ENCODE assay signal across 9 cellular contexts in the genomic region with DNA sequence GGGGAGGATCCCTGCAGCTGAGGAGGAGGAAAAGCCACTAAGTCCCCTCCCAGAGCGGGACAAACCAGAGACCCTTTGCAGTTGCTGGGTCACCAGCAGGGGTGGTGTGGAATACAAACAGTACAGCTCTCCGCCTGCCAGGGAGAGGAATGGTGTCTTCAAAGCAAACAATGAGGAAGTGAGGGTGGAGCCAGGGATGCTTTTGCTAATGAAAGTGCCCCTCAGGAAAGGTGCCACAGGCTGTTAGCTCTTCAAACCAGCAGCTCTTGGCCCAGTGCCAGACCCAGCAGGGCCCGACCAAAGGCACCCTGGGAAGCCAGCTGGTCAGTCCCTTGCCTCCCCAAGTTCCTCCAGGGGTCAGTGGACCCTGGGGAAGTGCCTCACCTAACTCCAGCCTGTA.
DNase-seq lines count a peak whose midpoint lies in the region; ATAC-seq lines count a peak whose summit lies in the region.
"Had no signal": no experiment of that assay in that cellular context is flagged by ENCODE, and none has a peak within 500 bp of the region (broad histone marks: within the 10 kb centered on the region; RNA-seq: fewer than 3 reads in every experiment).

No MANE protein-coding gene starts in this region.

- no peak for ATAC-seq in HG02610 (IDR thresholded peaks at IDR 0.05; ENCODE audit: unreplicated experiment)

- peak; percentile 30 for DNase-seq in D341Med (ENCODE audit: low spot score)
- DNase-seq in KBM-7 = peak; percentile 66
- peak; percentile 56 for DNase-seq in OCI-M1 (lab: John Stamatoyannopoulos, UW)
- peak; percentile 66 for DNase-seq in iPS-NIHi7 (ENCODE audit: extremely low spot score)
- DNase-seq in activated effector memory CD4-positive, alpha-beta T cell treated with Interleukin-2 at 50 U/mL for 16 hours = no peak
- DNase-seq in SKM-1 treated with dmso at 0.1 percent for 144 hours (lab: John Stamatoyannopoulos, UW; ENCODE audit: unreplicated experiment) = no peak
- no peak for DNase-seq in NOMO-1 (lab: John Stamatoyannopoulos, UW; ENCODE audit: unreplicated experiment in 2 of 2)
- DNase-seq: activated CD4-positive, CD25-positive, alpha-beta regulatory T cell had no signal

- in situ Hi-C loops in KBM-7 (cut with MboI; ENCODE audit: low pct_unique_long_range_greater_than_20kb, low sequenced_read_pairs) = no loop called here

Comparison
In these comparisons a context has a peak if more than half of its experiments do, and no peak if none do; other contexts are left out.
1. DNase-seq: peak in D341Med (single experiment), KBM-7 (single experiment), OCI-M1 (single experiment) and iPS-NIHi7 (single experiment); none in activated effector memory CD4-positive, alpha-beta T cell treated with Interleukin-2 at 50 U/mL for 16 hours (single experiment), SKM-1 treated with dmso at 0.1 percent for 144 hours (single experiment) and NOMO-1 (0 of 2).